Comparison of ENCODE assay signal across 1 cellular context in genomic region chr17:39674702-39675389, GRCh38.
A peak's percentile ranks its signal among the peaks of the same experiment; 100 is the strongest.
TF ChIP-seq lines count a peak whose summit lies in the region.

No MANE protein-coding gene starts in this region.

TF ChIP-seq in HepG2, 621 proteins besides CTCF, POLR2A, EP300 and RAD21 (continued from another document and continues in another):
- TF ChIP-seq, protein P1, sequence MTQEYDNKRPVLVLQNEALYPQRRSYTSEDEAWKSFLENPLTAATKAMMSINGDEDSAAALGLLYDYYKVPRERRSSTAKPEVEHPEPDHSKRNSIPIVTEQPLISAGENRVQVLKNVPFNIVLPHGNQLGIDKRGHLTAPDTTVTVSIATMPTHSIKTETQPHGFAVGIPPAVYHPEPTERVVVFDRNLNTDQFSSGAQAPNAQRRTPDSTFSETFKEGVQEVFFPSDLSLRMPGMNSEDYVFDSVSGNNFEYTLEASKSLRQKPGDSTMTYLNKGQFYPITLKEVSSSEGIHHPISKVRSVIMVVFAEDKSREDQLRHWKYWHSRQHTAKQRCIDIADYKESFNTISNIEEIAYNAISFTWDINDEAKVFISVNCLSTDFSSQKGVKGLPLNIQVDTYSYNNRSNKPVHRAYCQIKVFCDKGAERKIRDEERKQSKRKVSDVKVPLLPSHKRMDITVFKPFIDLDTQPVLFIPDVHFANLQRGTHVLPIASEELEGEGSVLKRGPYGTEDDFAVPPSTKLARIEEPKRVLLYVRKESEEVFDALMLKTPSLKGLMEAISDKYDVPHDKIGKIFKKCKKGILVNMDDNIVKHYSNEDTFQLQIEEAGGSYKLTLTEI (CRISPR knock-in tag; conservative IDR thresholded peaks at IDR 0.05) = no peak
- TF ChIP-seq, protein P2, sequence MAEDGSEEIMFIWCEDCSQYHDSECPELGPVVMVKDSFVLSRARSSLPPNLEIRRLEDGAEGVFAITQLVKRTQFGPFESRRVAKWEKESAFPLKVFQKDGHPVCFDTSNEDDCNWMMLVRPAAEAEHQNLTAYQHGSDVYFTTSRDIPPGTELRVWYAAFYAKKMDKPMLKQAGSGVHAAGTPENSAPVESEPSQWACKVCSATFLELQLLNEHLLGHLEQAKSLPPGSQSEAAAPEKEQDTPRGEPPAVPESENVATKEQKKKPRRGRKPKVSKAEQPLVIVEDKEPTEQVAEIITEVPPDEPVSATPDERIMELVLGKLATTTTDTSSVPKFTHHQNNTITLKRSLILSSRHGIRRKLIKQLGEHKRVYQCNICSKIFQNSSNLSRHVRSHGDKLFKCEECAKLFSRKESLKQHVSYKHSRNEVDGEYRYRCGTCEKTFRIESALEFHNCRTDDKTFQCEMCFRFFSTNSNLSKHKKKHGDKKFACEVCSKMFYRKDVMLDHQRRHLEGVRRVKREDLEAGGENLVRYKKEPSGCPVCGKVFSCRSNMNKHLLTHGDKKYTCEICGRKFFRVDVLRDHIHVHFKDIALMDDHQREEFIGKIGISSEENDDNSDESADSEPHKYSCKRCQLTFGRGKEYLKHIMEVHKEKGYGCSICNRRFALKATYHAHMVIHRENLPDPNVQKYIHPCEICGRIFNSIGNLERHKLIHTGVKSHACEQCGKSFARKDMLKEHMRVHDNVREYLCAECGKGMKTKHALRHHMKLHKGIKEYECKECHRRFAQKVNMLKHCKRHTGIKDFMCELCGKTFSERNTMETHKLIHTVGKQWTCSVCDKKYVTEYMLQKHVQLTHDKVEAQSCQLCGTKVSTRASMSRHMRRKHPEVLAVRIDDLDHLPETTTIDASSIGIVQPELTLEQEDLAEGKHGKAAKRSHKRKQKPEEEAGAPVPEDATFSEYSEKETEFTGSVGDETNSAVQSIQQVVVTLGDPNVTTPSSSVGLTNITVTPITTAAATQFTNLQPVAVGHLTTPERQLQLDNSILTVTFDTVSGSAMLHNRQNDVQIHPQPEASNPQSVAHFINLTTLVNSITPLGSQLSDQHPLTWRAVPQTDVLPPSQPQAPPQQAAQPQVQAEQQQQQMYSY (CRISPR knock-in tag; IDR thresholded peaks at IDR 0.05) = no peak
- TF ChIP-seq NFYB (CRISPR knock-in tag; IDR thresholded peaks at IDR 0.05) (no peak), ZMYM4 (CRISPR knock-in tag; IDR thresholded peaks at IDR 0.05) (peak; percentile 10; the same call in 1 of the 2 replicates), HOXD1 (CRISPR knock-in tag; IDR thresholded peaks at IDR 0.05) (no peak), ZNF20 (CRISPR knock-in tag; IDR thresholded peaks at IDR 0.05) (no peak), SPEN (CRISPR knock-in tag; IDR thresholded peaks at IDR 0.05; ENCODE audit: low read depth) (peak; percentile 67; the same call in 1 of the 2 replicates), PAXIP1 (CRISPR knock-in tag; conservative IDR thresholded peaks at IDR 0.05) (peak; percentile 95), WIZ (CRISPR knock-in tag; IDR thresholded peaks at IDR 0.05) (peak; percentile 57; the same call in 1 of the 2 replicates), CBX5 (CRISPR knock-in tag; IDR thresholded peaks at IDR 0.05; ENCODE audit: borderline replicate concordance) (no peak), ZSCAN25 (CRISPR knock-in tag; IDR thresholded peaks at IDR 0.05) (peak; percentile 49; the same call in 1 of the 2 replicates), ARNTL (CRISPR knock-in tag; IDR thresholded peaks at IDR 0.05) (peak; percentile 69; the same call in 1 of the 2 replicates), IRX3 (CRISPR knock-in tag; IDR thresholded peaks at IDR 0.05; ENCODE audit: borderline replicate concordance, low read depth) (peak; percentile 64; the same call in 1 of the 2 replicates), JUN (CRISPR knock-in tag; IDR thresholded peaks at IDR 0.05) (no peak), HNF4A (CRISPR knock-in tag; IDR thresholded peaks at IDR 0.05) (no peak), NFKBIZ (CRISPR knock-in tag; IDR thresholded peaks at IDR 0.05) (peak; percentile 46; the same call in 1 of the 2 replicates), RORA (CRISPR knock-in tag; IDR thresholded peaks at IDR 0.05) (no peak), GTF2F1 (IDR thresholded peaks at IDR 0.05; ENCODE audit: low read length) (no peak), BHLHE40 (IDR thresholded peaks at IDR 0.05; ENCODE audit: low read length) (no peak), ZNF766 (CRISPR knock-in tag; IDR thresholded peaks at IDR 0.05; ENCODE audit: borderline replicate concordance) (no peak), ZNF607 (CRISPR knock-in tag; IDR thresholded peaks at IDR 0.05; ENCODE audit: borderline replicate concordance) (no peak), ZBED4 (CRISPR knock-in tag; IDR thresholded peaks at IDR 0.05; ENCODE audit: borderline replicate concordance) (no peak), MTF2 (CRISPR knock-in tag; IDR thresholded peaks at IDR 0.05; ENCODE audit: borderline replicate concordance) (no peak), MAZ (IDR thresholded peaks at IDR 0.05; ENCODE audit: borderline replicate concordance, low read depth, low read length) (peak; percentile 57; the same call in 1 of the 2 replicates), MAZ (CRISPR knock-in tag; IDR thresholded peaks at IDR 0.05; ENCODE audit: low read depth) (peak; percentile 35; the same call in 1 of the 2 replicates)
- TF ChIP-seq, protein P3, sequence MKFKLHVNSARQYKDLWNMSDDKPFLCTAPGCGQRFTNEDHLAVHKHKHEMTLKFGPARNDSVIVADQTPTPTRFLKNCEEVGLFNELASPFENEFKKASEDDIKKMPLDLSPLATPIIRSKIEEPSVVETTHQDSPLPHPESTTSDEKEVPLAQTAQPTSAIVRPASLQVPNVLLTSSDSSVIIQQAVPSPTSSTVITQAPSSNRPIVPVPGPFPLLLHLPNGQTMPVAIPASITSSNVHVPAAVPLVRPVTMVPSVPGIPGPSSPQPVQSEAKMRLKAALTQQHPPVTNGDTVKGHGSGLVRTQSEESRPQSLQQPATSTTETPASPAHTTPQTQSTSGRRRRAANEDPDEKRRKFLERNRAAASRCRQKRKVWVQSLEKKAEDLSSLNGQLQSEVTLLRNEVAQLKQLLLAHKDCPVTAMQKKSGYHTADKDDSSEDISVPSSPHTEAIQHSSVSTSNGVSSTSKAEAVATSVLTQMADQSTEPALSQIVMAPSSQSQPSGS (CRISPR knock-in tag; IDR thresholded peaks at IDR 0.05) = peak; percentile 75
- TF ChIP-seq, protein P4, sequence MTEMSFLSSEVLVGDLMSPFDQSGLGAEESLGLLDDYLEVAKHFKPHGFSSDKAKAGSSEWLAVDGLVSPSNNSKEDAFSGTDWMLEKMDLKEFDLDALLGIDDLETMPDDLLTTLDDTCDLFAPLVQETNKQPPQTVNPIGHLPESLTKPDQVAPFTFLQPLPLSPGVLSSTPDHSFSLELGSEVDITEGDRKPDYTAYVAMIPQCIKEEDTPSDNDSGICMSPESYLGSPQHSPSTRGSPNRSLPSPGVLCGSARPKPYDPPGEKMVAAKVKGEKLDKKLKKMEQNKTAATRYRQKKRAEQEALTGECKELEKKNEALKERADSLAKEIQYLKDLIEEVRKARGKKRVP (CRISPR knock-in tag; IDR thresholded peaks at IDR 0.05) = no peak
- TF ChIP-seq, protein P5, sequence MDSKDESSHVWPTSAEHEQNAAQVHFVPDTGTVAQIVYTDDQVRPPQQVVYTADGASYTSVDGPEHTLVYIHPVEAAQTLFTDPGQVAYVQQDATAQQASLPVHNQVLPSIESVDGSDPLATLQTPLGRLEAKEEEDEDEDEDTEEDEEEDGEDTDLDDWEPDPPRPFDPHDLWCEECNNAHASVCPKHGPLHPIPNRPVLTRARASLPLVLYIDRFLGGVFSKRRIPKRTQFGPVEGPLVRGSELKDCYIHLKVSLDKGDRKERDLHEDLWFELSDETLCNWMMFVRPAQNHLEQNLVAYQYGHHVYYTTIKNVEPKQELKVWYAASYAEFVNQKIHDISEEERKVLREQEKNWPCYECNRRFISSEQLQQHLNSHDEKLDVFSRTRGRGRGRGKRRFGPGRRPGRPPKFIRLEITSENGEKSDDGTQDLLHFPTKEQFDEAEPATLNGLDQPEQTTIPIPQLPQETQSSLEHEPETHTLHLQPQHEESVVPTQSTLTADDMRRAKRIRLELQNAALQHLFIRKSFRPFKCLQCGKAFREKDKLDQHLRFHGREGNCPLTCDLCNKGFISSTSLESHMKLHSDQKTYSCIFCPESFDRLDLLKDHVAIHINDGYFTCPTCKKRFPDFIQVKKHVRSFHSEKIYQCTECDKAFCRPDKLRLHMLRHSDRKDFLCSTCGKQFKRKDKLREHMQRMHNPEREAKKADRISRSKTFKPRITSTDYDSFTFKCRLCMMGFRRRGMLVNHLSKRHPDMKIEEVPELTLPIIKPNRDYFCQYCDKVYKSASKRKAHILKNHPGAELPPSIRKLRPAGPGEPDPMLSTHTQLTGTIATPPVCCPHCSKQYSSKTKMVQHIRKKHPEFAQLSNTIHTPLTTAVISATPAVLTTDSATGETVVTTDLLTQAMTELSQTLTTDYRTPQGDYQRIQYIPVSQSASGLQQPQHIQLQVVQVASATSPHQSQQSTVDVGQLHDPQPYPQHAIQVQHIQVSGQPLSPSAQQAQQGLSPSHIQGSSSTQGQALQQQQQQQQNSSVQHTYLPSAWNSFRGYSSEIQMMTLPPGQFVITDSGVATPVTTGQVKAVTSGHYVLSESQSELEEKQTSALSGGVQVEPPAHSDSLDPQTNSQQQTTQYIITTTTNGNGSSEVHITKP (CRISPR knock-in tag; IDR thresholded peaks at IDR 0.05; ENCODE audit: low read depth) = peak; percentile 88
- TF ChIP-seq, protein P6, sequence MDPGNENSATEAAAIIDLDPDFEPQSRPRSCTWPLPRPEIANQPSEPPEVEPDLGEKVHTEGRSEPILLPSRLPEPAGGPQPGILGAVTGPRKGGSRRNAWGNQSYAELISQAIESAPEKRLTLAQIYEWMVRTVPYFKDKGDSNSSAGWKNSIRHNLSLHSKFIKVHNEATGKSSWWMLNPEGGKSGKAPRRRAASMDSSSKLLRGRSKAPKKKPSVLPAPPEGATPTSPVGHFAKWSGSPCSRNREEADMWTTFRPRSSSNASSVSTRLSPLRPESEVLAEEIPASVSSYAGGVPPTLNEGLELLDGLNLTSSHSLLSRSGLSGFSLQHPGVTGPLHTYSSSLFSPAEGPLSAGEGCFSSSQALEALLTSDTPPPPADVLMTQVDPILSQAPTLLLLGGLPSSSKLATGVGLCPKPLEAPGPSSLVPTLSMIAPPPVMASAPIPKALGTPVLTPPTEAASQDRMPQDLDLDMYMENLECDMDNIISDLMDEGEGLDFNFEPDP (CRISPR knock-in tag; conservative IDR thresholded peaks at IDR 0.05) = no peak
